In the genomic region with DNA sequence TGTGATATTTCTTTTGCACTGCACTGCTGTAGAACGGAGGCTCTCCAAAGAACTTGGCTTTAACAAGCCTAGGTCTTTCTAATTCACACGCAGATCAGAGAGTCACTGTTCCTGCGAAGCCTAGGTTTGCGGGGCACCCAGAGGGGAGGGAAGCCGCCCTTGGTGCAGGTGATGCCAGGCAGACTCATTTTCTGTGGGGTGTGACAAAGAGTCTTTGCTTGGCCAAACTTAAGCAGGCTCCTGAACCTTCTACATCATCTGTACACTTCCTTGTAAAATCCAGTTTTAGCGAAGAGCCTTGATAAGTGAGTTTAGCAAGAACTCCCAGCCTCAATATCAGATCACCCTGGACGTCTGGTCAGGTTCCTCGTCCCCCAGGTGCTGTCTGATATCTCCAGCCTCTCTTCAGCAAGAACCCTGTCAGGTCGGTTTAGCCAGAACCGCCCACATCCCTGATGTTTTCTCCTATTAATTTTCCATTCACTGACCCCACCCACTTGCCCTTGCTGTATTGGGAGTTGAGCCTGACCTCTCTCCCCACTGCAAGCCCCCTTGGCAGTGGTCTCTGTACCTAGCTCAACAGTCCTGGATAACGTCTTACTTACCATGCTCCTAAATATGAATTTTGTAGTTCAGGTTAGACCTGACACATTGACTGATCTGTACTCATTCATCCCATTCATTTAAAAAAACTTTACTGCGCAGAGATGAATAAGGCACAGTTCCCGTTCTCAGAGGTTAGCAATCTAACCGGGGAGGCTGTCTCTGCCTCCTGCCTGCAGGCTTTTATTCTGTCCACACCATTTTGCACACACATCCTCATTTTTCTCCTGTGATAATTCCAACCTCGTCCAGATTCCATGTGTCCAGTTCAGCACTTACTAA, we compare ENCODE assay signal across 8 cellular contexts.
DNase-seq lines count a peak whose midpoint lies in the region; ATAC-seq lines count a peak whose summit lies in the region.

No MANE protein-coding gene starts in this region.

- H3K9me3 Mint-ChIP-seq in central memory CD8-positive, alpha-beta T cell: no peaks in the 10 kb centered on the region
- H3K9me3 Mint-ChIP-seq in stimulated activated memory B cell treated with anti-CD40 and anti-IgM and Interleukin-4, amounts not matched to agents 10 μg/mL and 1 μg/mL and 100 μg/mL, for 72 hours: no peaks in the 10 kb centered on the region

- H3K36me3 Mint-ChIP-seq in central memory CD8-positive, alpha-beta T cell (ENCODE audit: insufficient read depth): peaks cover 8% of the 10 kb centered on the region
- no peaks in the 10 kb centered on the region for H3K36me3 Mint-ChIP-seq in stimulated activated memory B cell treated with anti-CD40 and anti-IgM and Interleukin-4, amounts not matched to agents 10 μg/mL and 1 μg/mL and 100 μg/mL, for 72 hours

- no peak for ATAC-seq in central memory CD8-positive, alpha-beta T cell (replicated peaks; ENCODE audit: extremely low read depth, poor library complexity, severe bottlenecking)
- no peak for ATAC-seq in stimulated activated memory B cell treated with anti-CD40 and anti-IgM and Interleukin-4, amounts not matched to agents 10 μg/mL and 1 μg/mL and 100 μg/mL, for 72 hours
- no peak for ATAC-seq in GM21825 (IDR thresholded peaks at IDR 0.05; ENCODE audit: unreplicated experiment)

- H3K4me3 Mint-ChIP-seq in central memory CD8-positive, alpha-beta T cell: peak overlapping the region; percentile 85
- peak overlapping the region; percentile 40 for H3K4me3 Mint-ChIP-seq in stimulated activated memory B cell treated with anti-CD40 and anti-IgM and Interleukin-4, amounts not matched to agents 10 μg/mL and 1 μg/mL and 100 μg/mL, for 72 hours

- peak overlapping the region; percentile 52 for H3K27ac Mint-ChIP-seq in central memory CD8-positive, alpha-beta T cell (ENCODE audit: low read depth)
- H3K27ac Mint-ChIP-seq in stimulated activated memory B cell treated with anti-CD40 and anti-IgM and Interleukin-4, amounts not matched to agents 10 μg/mL and 1 μg/mL and 100 μg/mL, for 72 hours: peak overlapping the region; percentile 81

- peaks cover 33% of the 10 kb centered on the region for H3K4me1 Mint-ChIP-seq in central memory CD8-positive, alpha-beta T cell
- peaks cover 45% of the 10 kb centered on the region for H3K4me1 Mint-ChIP-seq in stimulated activated memory B cell treated with anti-CD40 and anti-IgM and Interleukin-4, amounts not matched to agents 10 μg/mL and 1 μg/mL and 100 μg/mL, for 72 hours

- peaks cover under 1% of the 10 kb centered on the region for H3K27me3 Mint-ChIP-seq in central memory CD8-positive, alpha-beta T cell
- H3K27me3 Mint-ChIP-seq in stimulated activated memory B cell treated with anti-CD40 and anti-IgM and Interleukin-4, amounts not matched to agents 10 μg/mL and 1 μg/mL and 100 μg/mL, for 72 hours: peaks cover 31% of the 10 kb centered on the region

- peak; percentile 65 for DNase-seq in activated CD8-positive, alpha-beta memory T cell treated with anti-CD3 and anti-CD28 coated beads for 24 hours
- DNase-seq in activated CD8-positive, alpha-beta memory T cell treated with anti-CD3 and anti-CD28 coated beads, Interleukin-2, amount 50 U/mL, for 48 hours: no peak
- peak; percentile 87 for DNase-seq in NOMO-1 treated with DMSO at 0.1 percent for 48 hours (lab: John Stamatoyannopoulos, UW; ENCODE audit: unreplicated experiment)
- DNase-seq in central memory CD8-positive, alpha-beta T cell (ENCODE audit: low spot score in 2 of 2): no peak
- DNase-seq in stimulated activated CD8-positive, alpha-beta memory T cell treated with anti-CD3 and anti-CD28 coated beads, Interleukin-4, amount 100 ng/mL, for 48 hours: no peak
- no peak for DNase-seq in putamen (ENCODE audit: low spot score)

Comparison
In these comparisons a context has a peak if more than half of its experiments do, and no peak if none do; other contexts are left out.
1. DNase-seq: peak in activated CD8-positive, alpha-beta memory T cell treated with anti-CD3 and anti-CD28 coated beads for 24 hours (single experiment) and NOMO-1 treated with DMSO at 0.1 percent for 48 hours (single experiment); none in activated CD8-positive, alpha-beta memory T cell treated with anti-CD3 and anti-CD28 coated beads, Interleukin-2, amount 50 U/mL, for 48 hours (single experiment), central memory CD8-positive, alpha-beta T cell (0 of 2), stimulated activated CD8-positive, alpha-beta memory T cell treated with anti-CD3 and anti-CD28 coated beads, Interleukin-4, amount 100 ng/mL, for 48 hours (single experiment) and putamen (single experiment).